In the genomic region with DNA sequence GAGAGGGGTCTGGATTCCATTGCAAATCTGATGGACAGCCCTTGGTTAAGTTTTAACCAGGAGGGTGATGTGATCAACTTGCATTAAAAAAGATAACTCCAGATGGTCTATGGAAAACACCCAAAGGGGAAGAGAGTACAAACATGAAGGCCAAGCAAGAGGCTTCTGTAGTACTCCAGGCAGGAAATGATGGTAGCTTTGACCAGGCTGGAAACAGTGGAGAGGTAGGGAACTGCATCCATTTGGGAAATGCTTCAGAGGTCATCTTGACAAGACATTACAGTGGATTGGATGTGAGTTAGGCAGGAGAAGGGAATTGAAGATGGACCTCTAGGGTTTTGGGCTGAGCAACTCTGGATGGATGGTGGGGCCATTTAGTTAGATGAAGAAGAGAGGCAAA, we compare ENCODE assay signal across 32 cellular contexts.
"Had no signal": no experiment of that assay in that cellular context is flagged by ENCODE, and none has a peak within 500 bp of the region (broad histone marks: within the 10 kb centered on the region; RNA-seq: fewer than 3 reads in every experiment).

No MANE protein-coding gene starts in this region.

- H3K27ac ChIP-seq: neutrophil, pancreas, psoas muscle, right lobe of liver, skin epidermis, spleen, suprapubic skin, testis, tibial artery, transverse colon, upper lobe of right lung, uterus had no signal

- H3K9me3 ChIP-seq: neutrophil, pancreas, psoas muscle, right lobe of liver, suprapubic skin, testis, tibial artery, transverse colon, upper lobe of right lung, uterus had no signal

- H3K4me3 ChIP-seq: pancreas, psoas muscle, right lobe of liver, skin epidermis, smooth muscle cell, spleen, suprapubic skin, testis, tibial artery, transverse colon, upper lobe of right lung, uterus had no signal

- DNase-seq: naive thymus-derived CD8-positive, alpha-beta T cell; nephron progenitor cell; nucleus accumbens; pancreas; posterior cingulate gyrus; psoas muscle; right cardiac atrium; right lobe of liver; spleen; stimulated activated CD4-positive, alpha-beta T cell treated with anti-CD3 and anti-CD28 coated beads, Interleukin-12 subunit alpha, Interleukin-12 subunit beta, amount 100 ng/mL, for 4 hours; stimulated activated CD4-positive, alpha-beta T cell treated with anti-CD3 and anti-CD28 coated beads, Interleukin-1b, Interleukin-23, amount 100 ng/mL, for 48 hours; stimulated activated CD4-positive, alpha-beta T cell treated with anti-CD3 and anti-CD28 coated beads, Interleukin-4, amount 100 ng/mL, for 1 hour; stimulated activated CD4-positive, alpha-beta T cell treated with anti-CD3 and anti-CD28 coated beads, Interleukin-4, amount 100 ng/mL, for 4 hours; stimulated activated CD8-positive, alpha-beta memory T cell treated with anti-CD3 and anti-CD28 coated beads, Interleukin-4, amount 100 ng/mL, for 48 hours; stimulated activated naive CD4-positive, alpha-beta T cell; stimulated activated naive CD8-positive, alpha-beta T cell treated with anti-CD3 and anti-CD28 coated beads, Interleukin-15, amount 100 ng/mL, for 72 hours; stimulated activated naive CD8-positive, alpha-beta T cell treated with anti-CD3 and anti-CD28 coated beads, Interleukin-15, Interleukin-2, amounts not matched to agents 100 U/mL and 50 U/mL, for 24 hours; substantia nigra; testis; tibial artery; transverse colon; upper lobe of right lung; uterus had no signal

- H3K4me3 Mint-ChIP-seq: naive thymus-derived CD8-positive, alpha-beta T cell; natural killer cell treated with Interleukin-12 subunit alpha and Interleukin-12 subunit beta and Interleukin-15 and Interleukin-18, amount 100 ng/mL, for 72 hours; nephron progenitor cell; neural crest cell; stimulated activated memory B cell treated with anti-CD40 and anti-IgM and Interleukin-4, amounts not matched to agents 10 μg/mL and 1 μg/mL and 100 μg/mL, for 72 hours; stimulated activated naive CD8-positive, alpha-beta T cell treated with anti-CD3 and anti-CD28 coated beads, Interleukin-15, amount 100 ng/mL, for 72 hours; type B pancreatic cell had no signal

- H3K36me3 Mint-ChIP-seq: naive thymus-derived CD8-positive, alpha-beta T cell; natural killer cell treated with Interleukin-12 subunit alpha and Interleukin-12 subunit beta and Interleukin-15 and Interleukin-18, amount 100 ng/mL, for 72 hours; stimulated activated memory B cell treated with anti-CD40 and anti-IgM and Interleukin-4, amounts not matched to agents 10 μg/mL and 1 μg/mL and 100 μg/mL, for 72 hours; type B pancreatic cell had no signal

- H3K27ac Mint-ChIP-seq: natural killer cell treated with Interleukin-12 subunit alpha and Interleukin-12 subunit beta and Interleukin-15 and Interleukin-18, amount 100 ng/mL, for 72 hours; nephron progenitor cell; progenitor cell of endocrine pancreas; stimulated activated memory B cell treated with anti-CD40 and anti-IgM and Interleukin-4, amounts not matched to agents 10 μg/mL and 1 μg/mL and 100 μg/mL, for 72 hours; stimulated activated naive CD8-positive, alpha-beta T cell treated with anti-CD3 and anti-CD28 coated beads, Interleukin-15, amount 100 ng/mL, for 72 hours; type B pancreatic cell had no signal

- H3K27me3 ChIP-seq: neutrophil, pancreas, right lobe of liver, spleen, suprapubic skin, testis, tibial artery, transverse colon, upper lobe of right lung, uterus had no signal

- H3K4me1 Mint-ChIP-seq: nephron progenitor cell; neural crest cell; stimulated activated memory B cell treated with anti-CD40 and anti-IgM and Interleukin-4, amounts not matched to agents 10 μg/mL and 1 μg/mL and 100 μg/mL, for 72 hours; stimulated activated naive CD8-positive, alpha-beta T cell treated with anti-CD3 and anti-CD28 coated beads, Interleukin-15, amount 100 ng/mL, for 72 hours had no signal

- H3K36me3 ChIP-seq: neutrophil, pancreas, right lobe of liver, spleen, suprapubic skin, tibial artery, transverse colon, upper lobe of right lung, uterus had no signal

- H3K9me3 Mint-ChIP-seq: nephron progenitor cell had no signal

- H3K4me1 ChIP-seq: pancreas, psoas muscle, right lobe of liver, spleen, suprapubic skin, testis, tibial artery, transverse colon, upper lobe of right lung, uterus had no signal

- H3K4me2 ChIP-seq: smooth muscle cell had no signal

- ATAC-seq: naive thymus-derived CD8-positive, alpha-beta T cell; natural killer cell treated with Interleukin-12 subunit alpha and Interleukin-12 subunit beta and Interleukin-15 and Interleukin-18, amount 100 ng/mL, for 72 hours; pancreas; psoas muscle; right cardiac atrium; right lobe of liver; stimulated activated memory B cell treated with anti-CD40 and anti-IgM and Interleukin-4, amounts not matched to agents 10 μg/mL and 1 μg/mL and 100 μg/mL, for 72 hours; stimulated activated naive CD8-positive, alpha-beta T cell treated with anti-CD3 and anti-CD28 coated beads, Interleukin-15, amount 100 ng/mL, for 72 hours; stimulated activated naive CD8-positive, alpha-beta T cell treated with anti-CD3 and anti-CD28 coated beads, Interleukin-15, Interleukin-2, amounts not matched to agents 100 U/mL and 50 U/mL, for 24 hours; upper lobe of right lung had no signal

- H3K27me3 Mint-ChIP-seq: natural killer cell treated with Interleukin-12 subunit alpha and Interleukin-12 subunit beta and Interleukin-15 and Interleukin-18, amount 100 ng/mL, for 72 hours; progenitor cell of endocrine pancreas; stimulated activated memory B cell treated with anti-CD40 and anti-IgM and Interleukin-4, amounts not matched to agents 10 μg/mL and 1 μg/mL and 100 μg/mL, for 72 hours; type B pancreatic cell had no signal
